1 cellular context compared by ENCODE assay signal in the genomic region with DNA sequence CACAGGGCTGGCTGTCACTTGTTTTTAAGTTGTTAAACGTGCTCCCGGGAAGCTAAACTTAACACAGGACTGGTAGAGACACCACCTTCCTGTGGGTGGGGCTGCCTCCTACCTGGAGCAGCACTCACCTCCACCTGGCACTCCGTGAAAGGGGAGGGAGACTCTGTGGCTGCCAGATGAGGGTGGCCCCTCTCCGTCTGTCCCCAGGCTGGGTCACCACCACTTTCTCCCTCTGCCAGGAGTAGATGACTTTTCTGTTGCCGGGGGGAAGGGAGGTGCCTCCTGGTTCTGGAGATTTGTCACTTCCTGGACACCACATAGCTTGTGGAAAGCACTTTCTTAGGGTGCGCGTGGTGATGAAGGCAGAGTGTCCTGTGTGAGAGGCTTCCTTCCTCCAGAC.
TF ChIP-seq lines count a peak whose summit lies in the region.

No MANE protein-coding gene starts in this region.

TF ChIP-seq in IMR-90, 13 proteins besides CTCF, POLR2A, EP300 and RAD21:
- TF ChIP-seq, protein P1, sequence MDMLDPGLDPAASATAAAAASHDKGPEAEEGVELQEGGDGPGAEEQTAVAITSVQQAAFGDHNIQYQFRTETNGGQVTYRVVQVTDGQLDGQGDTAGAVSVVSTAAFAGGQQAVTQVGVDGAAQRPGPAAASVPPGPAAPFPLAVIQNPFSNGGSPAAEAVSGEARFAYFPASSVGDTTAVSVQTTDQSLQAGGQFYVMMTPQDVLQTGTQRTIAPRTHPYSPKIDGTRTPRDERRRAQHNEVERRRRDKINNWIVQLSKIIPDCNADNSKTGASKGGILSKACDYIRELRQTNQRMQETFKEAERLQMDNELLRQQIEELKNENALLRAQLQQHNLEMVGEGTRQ (IDR thresholded peaks at IDR 0.05; ENCODE audit: low read depth, low read length): no peak
- TF ChIP-seq RFX5 (IDR thresholded peaks at IDR 0.05; ENCODE audit: low read depth, low read length) (no peak), NFE2L2 (IDR thresholded peaks at IDR 0.05; ENCODE audit: low read depth, low read length) (no peak), MAFK (IDR thresholded peaks at IDR 0.05; ENCODE audit: low read depth, low read length) (no peak), SMC3 (IDR thresholded peaks at IDR 0.05; ENCODE audit: low read depth, low read length) (no peak), RCOR1 (IDR thresholded peaks at IDR 0.05; ENCODE audit: insufficient replicate concordance, low read length) (no peak), MXI1 (IDR thresholded peaks at IDR 0.05; ENCODE audit: borderline replicate concordance, low read depth, low read length) (no peak), CHD1 (IDR thresholded peaks at IDR 0.05; ENCODE audit: low read depth, low read length) (no peak), FOS (IDR thresholded peaks at IDR 0.05; ENCODE audit: low read depth, low read length) (no peak), MAZ (IDR thresholded peaks at IDR 0.05; ENCODE audit: borderline replicate concordance, low read depth, low read length) (no peak), CEBPB (IDR thresholded peaks at IDR 0.05; ENCODE audit: low read depth, low read length) (no peak), BHLHE40 (IDR thresholded peaks at IDR 0.05; ENCODE audit: low read depth, low read length) (no peak)
- TF ChIP-seq, protein P2, sequence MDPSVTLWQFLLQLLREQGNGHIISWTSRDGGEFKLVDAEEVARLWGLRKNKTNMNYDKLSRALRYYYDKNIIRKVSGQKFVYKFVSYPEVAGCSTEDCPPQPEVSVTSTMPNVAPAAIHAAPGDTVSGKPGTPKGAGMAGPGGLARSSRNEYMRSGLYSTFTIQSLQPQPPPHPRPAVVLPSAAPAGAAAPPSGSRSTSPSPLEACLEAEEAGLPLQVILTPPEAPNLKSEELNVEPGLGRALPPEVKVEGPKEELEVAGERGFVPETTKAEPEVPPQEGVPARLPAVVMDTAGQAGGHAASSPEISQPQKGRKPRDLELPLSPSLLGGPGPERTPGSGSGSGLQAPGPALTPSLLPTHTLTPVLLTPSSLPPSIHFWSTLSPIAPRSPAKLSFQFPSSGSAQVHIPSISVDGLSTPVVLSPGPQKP (IDR thresholded peaks at IDR 0.05; ENCODE audit: borderline replicate concordance, low read depth, low read length): no peak
TF ChIP-seq in IMR-90: peak in this region for 0.
